Comparison of ENCODE assay signal across 8 cellular contexts in genomic region chr10:136465-136762, GRCh38. TPM values are rescaled to one million over a fixed set of nuclear protein-coding genes. Genes with fewer than 3 reads are reported as not detected.
DNase-seq lines count a peak whose midpoint lies in the region; ATAC-seq and TF ChIP-seq lines count a peak whose summit lies in the region.

No MANE protein-coding gene starts in this region.

- peak overlapping the region; percentile 82 for H3K4me3 Mint-ChIP-seq in activated T-cell treated with anti-CD3 and anti-CD28 coated beads, Interleukin-2, amount 50 U/mL, for 24 hours
- peak overlapping the region; percentile 98 for H3K4me3 Mint-ChIP-seq in neural progenitor cell

- H3K27ac ChIP-seq in neural progenitor cell, result no peak overlapping the region

- H3F3A ChIP-seq in neural progenitor cell (ENCODE audit: low read depth), result no peaks in the 10 kb centered on the region

- peaks cover 57% of the 10 kb centered on the region for H4K20me1 ChIP-seq in neural progenitor cell (ENCODE audit: low read depth)

- H3K9me3 ChIP-seq in endocrine pancreas (ENCODE audit: control insufficient read depth, low read length), result no peaks in the 10 kb centered on the region
- H3K9me3 ChIP-seq in neural progenitor cell (ENCODE audit: low read depth), result no peaks in the 10 kb centered on the region

- H3K4me2 ChIP-seq in neural progenitor cell, result peak overlapping the region; percentile 92

- H3K4me3 ChIP-seq in endocrine pancreas (ENCODE audit: control insufficient read depth, insufficient read depth, low read length) (peak overlapping the region; percentile 91), neural progenitor cell (peak overlapping the region; percentile 93)

- H3K4me1 Mint-ChIP-seq in activated T-cell treated with anti-CD3 and anti-CD28 coated beads, Interleukin-2, amount 50 U/mL, for 24 hours (ENCODE audit: low read depth), result peaks cover 53% of the 10 kb centered on the region
- peaks cover 38% of the 10 kb centered on the region for H3K4me1 Mint-ChIP-seq in neural progenitor cell

- H3K27me3 ChIP-seq in endocrine pancreas (ENCODE audit: control insufficient read depth, insufficient read depth, low read length), result no peaks in the 10 kb centered on the region
- H3K27me3 ChIP-seq in neural progenitor cell, result peaks cover 20% of the 10 kb centered on the region

- no peaks in the 10 kb centered on the region for H3K27me3 Mint-ChIP-seq in activated T-cell treated with anti-CD3 and anti-CD28 coated beads, Interleukin-2, amount 50 U/mL, for 24 hours
- peaks cover 8% of the 10 kb centered on the region for H3K27me3 Mint-ChIP-seq in neural progenitor cell (ENCODE audit: insufficient read depth, low read depth)

- peak overlapping the region; percentile 59 for H2AFZ ChIP-seq in neural progenitor cell (replicated peaks)

- no peak for DNase-seq in activated T-cell treated with anti-CD3 and anti-CD28 coated beads, Interleukin-2, amount 50 U/mL, for 24 hours
- no peak for DNase-seq in activated T-cell treated with anti-CD3 and anti-CD28 coated beads for 4 hours
- peak; percentile 62 for DNase-seq in MV-4-11 (lab: John Stamatoyannopoulos, UW)
- DNase-seq in neural progenitor cell (ENCODE audit: low spot score), result no peak
- no peak for DNase-seq in T-helper 9 cell
- no peak for DNase-seq in middle frontal gyrus (ENCODE audit: extremely low spot score, low spot score)

- peak overlapping the region; percentile 89 for H3K27ac Mint-ChIP-seq in activated T-cell treated with anti-CD3 and anti-CD28 coated beads, Interleukin-2, amount 50 U/mL, for 24 hours
- peak overlapping the region; percentile 99 for H3K27ac Mint-ChIP-seq in neural progenitor cell

- H3K79me2 ChIP-seq in neural progenitor cell (ENCODE audit: low read depth), result peaks cover 76% of the 10 kb centered on the region

- no peak for ATAC-seq in HG03521 (IDR thresholded peaks at IDR 0.05; ENCODE audit: unreplicated experiment)

- H3K36me3 Mint-ChIP-seq in activated T-cell treated with anti-CD3 and anti-CD28 coated beads, Interleukin-2, amount 50 U/mL, for 24 hours (ENCODE audit: low read depth), result peaks cover 9% of the 10 kb centered on the region
- peaks cover 2% of the 10 kb centered on the region for H3K36me3 Mint-ChIP-seq in neural progenitor cell

- H3K9ac ChIP-seq in endocrine pancreas (ENCODE audit: control insufficient read depth, insufficient read depth, low read length) (peak overlapping the region; percentile 92), neural progenitor cell (peak overlapping the region; percentile 86)

- no peaks in the 10 kb centered on the region for H3K9me3 Mint-ChIP-seq in activated T-cell treated with anti-CD3 and anti-CD28 coated beads, Interleukin-2, amount 50 U/mL, for 24 hours
- H3K9me3 Mint-ChIP-seq in neural progenitor cell, result no peaks in the 10 kb centered on the region

- TF ChIP-seq CTCF in neural progenitor cell (IDR thresholded peaks at IDR 0.05), result no peak

- H3K36me3 ChIP-seq in endocrine pancreas (ENCODE audit: control insufficient read depth, insufficient read depth, low read length) (no peaks in the 10 kb centered on the region), neural progenitor cell (no peaks in the 10 kb centered on the region)

- H3K4me1 ChIP-seq in endocrine pancreas (ENCODE audit: control insufficient read depth, insufficient read depth, low read length), result peaks cover 41% of the 10 kb centered on the region
- peaks cover 16% of the 10 kb centered on the region for H3K4me1 ChIP-seq in neural progenitor cell

RNA-seq across cellular contexts. Expression of gene ZMYND11, which starts 1.2 kb away (rescaled TPM):
- 46.9 and 59.5 TPM in 2 replicates for total RNA-seq in neural progenitor cell (ENCODE audit: low replicate concordance)
